ENCODE assay signal across 34 cellular contexts in the genomic region with DNA sequence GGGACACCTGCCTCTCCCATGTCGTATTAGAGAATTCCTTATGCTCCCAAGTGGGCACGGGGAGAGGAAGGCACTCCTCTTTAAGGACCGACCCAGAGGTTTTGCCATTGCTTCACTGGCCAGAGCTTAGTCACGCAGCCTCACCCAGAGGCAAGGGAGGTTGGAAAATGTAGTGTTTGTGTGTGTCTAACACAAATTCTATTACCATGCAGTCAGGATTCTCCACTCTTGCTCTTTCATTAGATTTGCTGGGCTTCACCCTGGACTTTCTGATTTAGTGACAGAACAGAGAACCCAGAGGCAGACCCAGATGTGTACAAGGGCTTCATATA. TPM values are rescaled to one million over a fixed set of nuclear protein-coding genes. Genes with fewer than 3 reads are reported as not detected.
A peak's percentile ranks its signal among the peaks of the same experiment; 100 is the strongest.
DNase-seq lines count a peak whose midpoint lies in the region; ATAC-seq and TF ChIP-seq lines count a peak whose summit lies in the region.
"Had no signal": no experiment of that assay in that cellular context is flagged by ENCODE, and none has a peak within 500 bp of the region (broad histone marks: within the 10 kb centered on the region; RNA-seq: fewer than 3 reads in every experiment).

No MANE protein-coding gene starts in this region.

- peak overlapping the region; percentile 54 for H3K27ac Mint-ChIP-seq in activated CD4-positive, alpha-beta T cell treated with anti-CD3 and anti-CD28 coated beads, Interleukin-2, amount 10 ng/mL, durations not matched to agents 7 days and 5 days
- H3K27ac Mint-ChIP-seq: activated naive CD8-positive, alpha-beta T cell treated with anti-CD3 and anti-CD28 coated beads for 36 hours; endodermal cell had no signal

- H3K27ac ChIP-seq in mesenchymal stem cell (ENCODE audit: low read length, poor library complexity, severe bottlenecking), result no peak overlapping the region
- H3K27ac ChIP-seq in upper lobe of right lung, result no peak overlapping the region
- no peak overlapping the region for H3K27ac ChIP-seq in ovary
- H3K27ac ChIP-seq: gastroesophageal sphincter, parathyroid adenoma, right atrium auricular region, RWPE1, WERI-Rb-1 had no signal

- no peak overlapping the region for H3K18ac ChIP-seq in mesenchymal stem cell (ENCODE audit: low read depth in 1 of 2, low read length in 2 of 2)

- no peak overlapping the region for H2BK120ac ChIP-seq in mesenchymal stem cell (ENCODE audit: low read depth, low read length)

- no peaks in the 10 kb centered on the region for H3K27me3 Mint-ChIP-seq in activated CD4-positive, alpha-beta T cell treated with anti-CD3 and anti-CD28 coated beads, Interleukin-2, amount 10 ng/mL, durations not matched to agents 7 days and 5 days
- H3K27me3 Mint-ChIP-seq: activated naive CD8-positive, alpha-beta T cell treated with anti-CD3 and anti-CD28 coated beads for 36 hours had no signal

- H3K27me3 ChIP-seq in mesenchymal stem cell (ENCODE audit: control insufficient read depth in 1 of 2, insufficient read depth in 1 of 2, low read length in 2 of 2) (no peaks in the 10 kb centered on the region), upper lobe of right lung (no peaks in the 10 kb centered on the region), ovary (no peaks in the 10 kb centered on the region)
- H3K27me3 ChIP-seq: esophagus squamous epithelium, gastroesophageal sphincter, right atrium auricular region had no signal

- peaks cover 5% of the 10 kb centered on the region for H3K79me1 ChIP-seq in mesenchymal stem cell (replicated peaks; ENCODE audit: low read length, poor library complexity, severe bottlenecking)

- no peak overlapping the region for H4K91ac ChIP-seq in mesenchymal stem cell (ENCODE audit: low read length)

- 90% methylated on average over 3 of the region's 4 CpGs for WGBS in mesenchymal stem cell
- 72 to 80% (median 73%) methylated on average over 4 of the region's 4 CpGs for WGBS in ovary, 3 donors

- no peak for TF ChIP-seq CTCF in choroid plexus epithelial cell (conservative IDR thresholded peaks at IDR 0.05; ENCODE audit: low read depth, low read length)
- TF ChIP-seq CTCF in upper lobe of right lung (IDR thresholded peaks at IDR 0.05), result no peak
- no peak for TF ChIP-seq CTCF in ovary (IDR thresholded peaks at IDR 0.05)

- ATAC-seq in upper lobe of right lung, result peak; percentile 51
- ATAC-seq: gastroesophageal sphincter had no signal

- H3K4me1 Mint-ChIP-seq in activated CD4-positive, alpha-beta T cell treated with anti-CD3 and anti-CD28 coated beads, Interleukin-2, amount 10 ng/mL, durations not matched to agents 7 days and 5 days, result peaks cover under 1% of the 10 kb centered on the region
- H3K4me1 Mint-ChIP-seq: activated naive CD8-positive, alpha-beta T cell treated with anti-CD3 and anti-CD28 coated beads for 36 hours; endodermal cell had no signal

- H3K36me3 ChIP-seq in mesenchymal stem cell (ENCODE audit: control insufficient read depth in 1 of 2, insufficient read depth in 2 of 2, low read depth in 1 of 2, low read length in 2 of 2) (peaks cover 31 to 46% of the 10 kb centered on the region in 2 experiments), upper lobe of right lung (peaks cover 19% of the 10 kb centered on the region), ovary (no peaks in the 10 kb centered on the region)

- CTCF ChIA-PET in activated CD4-positive, alpha-beta T cell treated with anti-CD3 and anti-CD28 coated beads, Interleukin-2, amount 10 ng/mL, durations not matched to agents 7 days and 5 days (lab: Charles Lee), result no interaction called here

- intact Hi-C loops in upper lobe of right lung (cut with DNase I) (no loop called here), ovary (cut with DNase I) (no loop called here)

- H3K9me3 Mint-ChIP-seq in activated CD4-positive, alpha-beta T cell treated with anti-CD3 and anti-CD28 coated beads, Interleukin-2, amount 10 ng/mL, durations not matched to agents 7 days and 5 days, result no peaks in the 10 kb centered on the region
- H3K9me3 Mint-ChIP-seq: activated naive CD8-positive, alpha-beta T cell treated with anti-CD3 and anti-CD28 coated beads for 36 hours had no signal

- no peaks in the 10 kb centered on the region for H3K9me3 ChIP-seq in mesenchymal stem cell (ENCODE audit: control insufficient read depth, low read length)
- H3K9me3 ChIP-seq in upper lobe of right lung, result no peaks in the 10 kb centered on the region
- no peaks in the 10 kb centered on the region for H3K9me3 ChIP-seq in ovary
- H3K9me3 ChIP-seq: esophagus squamous epithelium, gastroesophageal sphincter, right atrium auricular region had no signal

- POLR2A ChIA-PET in activated CD4-positive, alpha-beta T cell treated with anti-CD3 and anti-CD28 coated beads, Interleukin-2, amount 10 ng/mL, durations not matched to agents 7 days and 5 days (lab: Charles Lee), result no interaction called here

- peak overlapping the region; percentile 36 for H3K9ac ChIP-seq in mesenchymal stem cell (ENCODE audit: low read length)
- H3K9ac ChIP-seq: parathyroid adenoma had no signal

- H3K23ac ChIP-seq in mesenchymal stem cell (ENCODE audit: low read length in 2 of 2), result no peak overlapping the region

- no peak for DNase-seq in activated CD4-positive, alpha-beta T cell treated with anti-CD3 and anti-CD28 coated beads, Interleukin-2, amount 10 ng/mL, durations not matched to agents 7 days and 5 days
- DNase-seq in activated CD4-positive, alpha-beta T cell treated with anti-CD3 and anti-CD28 coated beads, Interleukin-2, amount 50 U/mL, for 4 hours, result no peak
- peak; percentile 4 for DNase-seq in choroid plexus epithelial cell (ENCODE audit: low read depth)
- DNase-seq in mesenchymal stem cell, result no peak
- no peak for DNase-seq in upper lobe of right lung
- no peak for DNase-seq in DMS79 treated with DMSO at 0.1 percent for 48 hours (lab: John Stamatoyannopoulos, UW)
- no peak for DNase-seq in NCI-H526 (lab: John Stamatoyannopoulos, UW)
- DNase-seq in ovary, result no peak
- DNase-seq: 8988T; activated CD4-positive, alpha-beta T cell treated with anti-CD3 and anti-CD28 coated beads for 48 hours; activated gamma-delta T cell; activated naive CD8-positive, alpha-beta T cell treated with anti-CD3 and anti-CD28 coated beads for 36 hours; aorta; caudate nucleus; CD4-positive, alpha-beta memory T cell; EL; endodermal cell; esophagus squamous epithelium; kidney glomerular epithelial cell; NCI-H1048; NCI-H1694; NCI-H446; stimulated activated CD4-positive, alpha-beta T cell treated with anti-CD3 and anti-CD28 coated beads, Interleukin-1b, Interleukin-23, amount 100 ng/mL, for 48 hours; stimulated activated naive CD4-positive, alpha-beta T cell treated with Interleukin-2 at 50 U/mL for 16 hours; WERI-Rb-1 had no signal

- H2AFZ ChIP-seq in mesenchymal stem cell (ENCODE audit: low read depth, low read length), result no peak overlapping the region
- H2AFZ ChIP-seq: parathyroid adenoma had no signal

- no peak overlapping the region for H3K14ac ChIP-seq in mesenchymal stem cell (ENCODE audit: low read length in 2 of 2)

- TF ChIP-seq POLR2A in ovary (IDR thresholded peaks at IDR 0.05), result no peak

- H3K4me3 ChIP-seq in choroid plexus epithelial cell (ENCODE audit: low read depth, low read length) (no peak overlapping the region), mesenchymal stem cell (ENCODE audit: insufficient read depth in 1 of 2, low read depth in 1 of 2, low read length in 2 of 2) (no peak overlapping the region), upper lobe of right lung (no peak overlapping the region), ovary (no peak overlapping the region)
- H3K4me3 ChIP-seq: esophagus squamous epithelium, gastroesophageal sphincter, right atrium auricular region had no signal

- no peak overlapping the region for H4K8ac ChIP-seq in mesenchymal stem cell (ENCODE audit: low read length)

- H3K4me1 ChIP-seq in mesenchymal stem cell (ENCODE audit: control insufficient read depth, insufficient read depth, low read depth, low read length) (peaks cover 3% of the 10 kb centered on the region), upper lobe of right lung (peaks cover 2% of the 10 kb centered on the region), ovary (ENCODE audit: insufficient read depth) (no peaks in the 10 kb centered on the region)
- H3K4me1 ChIP-seq: parathyroid adenoma, right atrium auricular region had no signal

- H2BK12ac ChIP-seq in mesenchymal stem cell (ENCODE audit: low read length in 2 of 2), result no peak overlapping the region

- no peak overlapping the region for H2BK5ac ChIP-seq in mesenchymal stem cell (ENCODE audit: low read depth, low read length, poor library complexity, severe bottlenecking)

- no peak overlapping the region for H3K4me3 Mint-ChIP-seq in activated CD4-positive, alpha-beta T cell treated with anti-CD3 and anti-CD28 coated beads, Interleukin-2, amount 10 ng/mL, durations not matched to agents 7 days and 5 days
- H3K4me3 Mint-ChIP-seq: activated naive CD8-positive, alpha-beta T cell treated with anti-CD3 and anti-CD28 coated beads for 36 hours; CD4-positive, alpha-beta memory T cell; endodermal cell had no signal

- no peak overlapping the region for H3K4me2 ChIP-seq in mesenchymal stem cell (ENCODE audit: low read length, poor library complexity, severe bottlenecking)

- no peak overlapping the region for H2BK15ac ChIP-seq in mesenchymal stem cell (ENCODE audit: low read depth, poor library complexity, severe bottlenecking)

- no peak for TF ChIP-seq EP300 in ovary (IDR thresholded peaks at IDR 0.05)

- no peaks in the 10 kb centered on the region for H3K36me3 Mint-ChIP-seq in activated CD4-positive, alpha-beta T cell treated with anti-CD3 and anti-CD28 coated beads, Interleukin-2, amount 10 ng/mL, durations not matched to agents 7 days and 5 days (ENCODE audit: low read depth)
- H3K36me3 Mint-ChIP-seq: activated naive CD8-positive, alpha-beta T cell treated with anti-CD3 and anti-CD28 coated beads for 36 hours had no signal

- H2AK5ac ChIP-seq in mesenchymal stem cell (ENCODE audit: low read length, severe bottlenecking), result no peak overlapping the region

- no peak overlapping the region for H3K4ac ChIP-seq in mesenchymal stem cell (ENCODE audit: low read depth in 1 of 2, low read length in 2 of 2)

RNA-seq across cellular contexts. Expression of a gene that starts 14.6 kb away (rescaled TPM):
- total RNA-seq in activated CD4-positive, alpha-beta T cell treated with anti-CD3 and anti-CD28 coated beads, Interleukin-2, amount 10 ng/mL, durations not matched to agents 7 days and 5 days, result not detected
- not detected for polyA plus RNA-seq in mesenchymal stem cell (2013, experiment 1 of 2)
- not detected for polyA plus RNA-seq in mesenchymal stem cell (2013, experiment 2 of 2)
- 0.46 TPM for total RNA-seq in upper lobe of right lung
- 1 to 10 TPM in 1 of 7 donors, under 1 TPM in 2, not detected in 4; 0.20 to 4.4 (median 0.22) TPM for total RNA-seq in ovary
- under 1 TPM; 0.05 to 0.15 TPM for polyA plus RNA-seq in ovary
- total RNA-seq: activated CD8-positive, alpha-beta memory T cell treated with anti-CD3 and anti-CD28 coated beads for 36 hours; activated naive CD8-positive, alpha-beta T cell treated with anti-CD3 and anti-CD28 coated beads for 36 hours; aorta; CD4-positive, alpha-beta memory T cell; lung microvascular endothelial cell; right atrium auricular region; temporal lobe had no signal
- polyA plus RNA-seq: CD4-positive, alpha-beta memory T cell; neural cell had no signal

RNA-seq across cellular contexts. Expression of a gene that starts 21.9 kb away (rescaled TPM):
- not detected for total RNA-seq in activated CD4-positive, alpha-beta T cell treated with anti-CD3 and anti-CD28 coated beads, Interleukin-2, amount 10 ng/mL, durations not matched to agents 7 days and 5 days
- polyA plus RNA-seq in mesenchymal stem cell (2013, experiment 1 of 2), result not detected
- not detected for polyA plus RNA-seq in mesenchymal stem cell (2013, experiment 2 of 2)
- not detected for total RNA-seq in upper lobe of right lung
- 1 to 10 TPM in 2 of 7 donors, not detected in 5; 1.2 to 2.4 TPM for total RNA-seq in ovary
- not detected for polyA plus RNA-seq in ovary
- total RNA-seq: activated CD8-positive, alpha-beta memory T cell treated with anti-CD3 and anti-CD28 coated beads for 36 hours; activated naive CD8-positive, alpha-beta T cell treated with anti-CD3 and anti-CD28 coated beads for 36 hours; aorta; CD4-positive, alpha-beta memory T cell; endodermal cell; esophagus squamous epithelium; gastroesophageal sphincter; lung microvascular endothelial cell; right atrium auricular region; SK-MEL-5; temporal lobe had no signal
- polyA plus RNA-seq: CD4-positive, alpha-beta memory T cell; neural cell had no signal

RNA-seq across cellular contexts. Expression of a gene that starts 56.6 kb away (rescaled TPM):
- 10 to 100 TPM; 16.5 to 17.9 TPM for total RNA-seq in activated CD4-positive, alpha-beta T cell treated with anti-CD3 and anti-CD28 coated beads, Interleukin-2, amount 10 ng/mL, durations not matched to agents 7 days and 5 days
- 28.8 TPM for polyA plus RNA-seq in mesenchymal stem cell (2013, experiment 1 of 2)
- polyA plus RNA-seq in mesenchymal stem cell (2013, experiment 2 of 2), result 29.4 TPM
- total RNA-seq in upper lobe of right lung (72.8 TPM), ovary (10 to 100 TPM; 10.4 to 62.2 (median 35.4) TPM)
- polyA plus RNA-seq in ovary, result 10 to 100 TPM; 11.6 to 35.7 TPM
